In the genomic region with DNA sequence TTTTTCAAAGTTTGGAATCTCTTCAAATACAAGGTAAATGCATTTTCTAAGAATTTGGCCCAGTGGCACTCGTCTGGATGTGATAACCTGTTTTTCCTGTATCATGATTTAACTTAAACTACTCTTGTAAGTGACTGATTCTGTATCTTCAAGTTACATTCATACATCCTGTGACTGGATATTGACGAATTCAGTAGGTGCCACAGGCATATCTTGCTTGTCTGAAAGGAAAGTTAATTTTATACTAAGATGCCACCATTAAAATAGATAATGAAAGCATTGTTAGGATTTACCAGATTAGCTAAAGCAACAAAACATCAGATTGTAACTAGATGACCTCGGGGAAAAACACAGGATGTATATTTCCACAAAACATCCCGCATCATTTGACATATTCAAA, we compare ENCODE assay signal across 12 cellular contexts.
DNase-seq lines count a peak whose midpoint lies in the region; ATAC-seq and TF ChIP-seq lines count a peak whose summit lies in the region.
"Had no signal": no experiment of that assay in that cellular context is flagged by ENCODE, and none has a peak within 500 bp of the region (broad histone marks: within the 10 kb centered on the region; RNA-seq: fewer than 3 reads in every experiment).

No MANE protein-coding gene starts in this region.

- no peak overlapping the region for H3K9ac ChIP-seq in Karpas-422 (ENCODE audit: low read length)

- H3K36me3 ChIP-seq in Karpas-422 (ENCODE audit: insufficient read depth, low read length) = no peaks in the 10 kb centered on the region
- H3K36me3 ChIP-seq: colonic mucosa had no signal

- H3K4me2 ChIP-seq in Karpas-422 (ENCODE audit: low read depth, low read length, poor library complexity, severe bottlenecking) = peak overlapping the region; percentile 6

- H3K27ac ChIP-seq in 22Rv1 = peak overlapping the region; percentile 39; the same call in 1 of the 2 replicates
- no peak overlapping the region for H3K27ac ChIP-seq in Karpas-422 (ENCODE audit: low read length)
- H3K27ac ChIP-seq: colonic mucosa had no signal

- no peak for TF ChIP-seq CTCF in 22Rv1 (IDR thresholded peaks at IDR 0.05)

- intact Hi-C loops in posterior vena cava (cut with DNase I) = no loop called here

- H4K20me1 ChIP-seq in Karpas-422 (ENCODE audit: insufficient read depth, low read depth, low read length) = no peaks in the 10 kb centered on the region

- no peaks in the 10 kb centered on the region for H3K9me3 ChIP-seq in Karpas-422 (ENCODE audit: low read length)
- H3K9me3 ChIP-seq: colonic mucosa had no signal

- ATAC-seq in GM19372 (IDR thresholded peaks at IDR 0.05; ENCODE audit: low read depth, unreplicated experiment) (peak; percentile 17), HG02870 (IDR thresholded peaks at IDR 0.05; ENCODE audit: unreplicated experiment) (peak; percentile 7)
- ATAC-seq: right cardiac atrium had no signal

- no peak overlapping the region for H3K4me3 ChIP-seq in Karpas-422 (ENCODE audit: low read length)
- H3K4me3 ChIP-seq: colonic mucosa had no signal

- H3K4me1 ChIP-seq in Karpas-422 (ENCODE audit: low read length) = peaks cover 16% of the 10 kb centered on the region

- no peaks in the 10 kb centered on the region for H3K9me2 ChIP-seq in Karpas-422 (replicated peaks; ENCODE audit: insufficient read depth, low read length)

- DNase-seq in Karpas-422 (no peak), MV-4-11 (lab: John Stamatoyannopoulos, UW) (no peak), ecto neural progenitor cell (ENCODE audit: low spot score) (no peak), NCI-H1105 treated with DMSO at 0.1 percent for 48 hours (lab: John Stamatoyannopoulos, UW) (no peak), posterior vena cava (ENCODE audit: low spot score) (no peak)
- DNase-seq: 8988T, EL, right cardiac atrium had no signal

- no peaks in the 10 kb centered on the region for H3K27me3 ChIP-seq in Karpas-422 (ENCODE audit: low read length)
- H3K27me3 ChIP-seq: colonic mucosa had no signal

- no peak overlapping the region for H2AFZ ChIP-seq in Karpas-422 (ENCODE audit: low read length)

- H3K79me2 ChIP-seq in Karpas-422 (ENCODE audit: low read length) = no peaks in the 10 kb centered on the region
